Comparison of ENCODE assay signal across 8 cellular contexts in genomic region chr1:27395441-27396195, GRCh38. TPM values are rescaled to one million over a fixed set of nuclear protein-coding genes. Genes with fewer than 3 reads are reported as not detected.
A peak's percentile ranks its signal among the peaks of the same experiment; 100 is the strongest.
DNase-seq lines count a peak whose midpoint lies in the region; FAIRE-seq and TF ChIP-seq lines count a peak whose summit lies in the region.

No MANE protein-coding gene starts in this region.

- H3K9me3 Mint-ChIP-seq in activated T-cell treated with anti-CD3 and anti-CD28 coated beads, Interleukin-2, amount 50 U/mL, for 24 hours = no peaks in the 10 kb centered on the region
- H3K9me3 Mint-ChIP-seq in neural progenitor cell = no peaks in the 10 kb centered on the region

- no peak overlapping the region for H3K4me3 Mint-ChIP-seq in activated T-cell treated with anti-CD3 and anti-CD28 coated beads, Interleukin-2, amount 50 U/mL, for 24 hours
- no peak overlapping the region for H3K4me3 Mint-ChIP-seq in neural progenitor cell

- no peak overlapping the region for H2AFZ ChIP-seq in neural progenitor cell (replicated peaks)

- H3K4me1 Mint-ChIP-seq in activated T-cell treated with anti-CD3 and anti-CD28 coated beads, Interleukin-2, amount 50 U/mL, for 24 hours (ENCODE audit: low read depth) = peaks cover 22% of the 10 kb centered on the region
- H3K4me1 Mint-ChIP-seq in neural progenitor cell = peaks cover 52% of the 10 kb centered on the region

- no peak overlapping the region for H3K27ac ChIP-seq in neural progenitor cell
- H3K27ac ChIP-seq in substantia nigra (ENCODE audit: low read depth, low read length, poor library complexity, severe bottlenecking) = no peak overlapping the region

- no peak overlapping the region for H3K4me3 ChIP-seq in neural progenitor cell

- H3K36me3 ChIP-seq in neural progenitor cell = no peaks in the 10 kb centered on the region

- no peaks in the 10 kb centered on the region for H3K27me3 Mint-ChIP-seq in activated T-cell treated with anti-CD3 and anti-CD28 coated beads, Interleukin-2, amount 50 U/mL, for 24 hours
- H3K27me3 Mint-ChIP-seq in neural progenitor cell (ENCODE audit: insufficient read depth, low read depth) = peaks cover 11% of the 10 kb centered on the region

- TF ChIP-seq CTCF in neural progenitor cell (IDR thresholded peaks at IDR 0.05) = peak; percentile 96

- H3K9ac ChIP-seq in neural progenitor cell = no peak overlapping the region

- H3F3A ChIP-seq in neural progenitor cell (ENCODE audit: low read depth) = peaks cover 15% of the 10 kb centered on the region

- H3K79me2 ChIP-seq in neural progenitor cell (ENCODE audit: low read depth) = no peaks in the 10 kb centered on the region

- peaks cover 31% of the 10 kb centered on the region for H3K4me1 ChIP-seq in neural progenitor cell

- no peaks in the 10 kb centered on the region for H3K27me3 ChIP-seq in neural progenitor cell

- H3K9me3 ChIP-seq in neural progenitor cell (ENCODE audit: low read depth) = no peaks in the 10 kb centered on the region

- DNase-seq in DMS53 (lab: John Stamatoyannopoulos, UW) (peak; percentile 88), HTR-8/SVneo (ENCODE audit: insufficient read length, low spot score) (peak; percentile 71), OCI-M1 (lab: John Stamatoyannopoulos, UW) (peak; percentile 89), fibroblast of gingiva (ENCODE audit: low read depth) (peak; percentile 46), neural progenitor cell (ENCODE audit: low spot score) (peak; percentile 83), substantia nigra (lab: John Stamatoyannopoulos, UW) (peak in 41 of 49 donors; percentile 12 to 79 (median 47)), SK-N-DZ (ENCODE audit: low spot score) (no peak)
- DNase-seq in activated T-cell treated with anti-CD3 and anti-CD28 coated beads, Interleukin-2, amount 50 U/mL, for 24 hours = peak; percentile 85

- no peaks in the 10 kb centered on the region for H4K20me1 ChIP-seq in neural progenitor cell (ENCODE audit: low read depth)

- FAIRE-seq in HTR-8/SVneo (lab: Jason Lieb, UNC) = no peak

- H3K36me3 Mint-ChIP-seq in activated T-cell treated with anti-CD3 and anti-CD28 coated beads, Interleukin-2, amount 50 U/mL, for 24 hours (ENCODE audit: low read depth) = peaks cover 3% of the 10 kb centered on the region
- no peaks in the 10 kb centered on the region for H3K36me3 Mint-ChIP-seq in neural progenitor cell

- no peak overlapping the region for H3K27ac Mint-ChIP-seq in activated T-cell treated with anti-CD3 and anti-CD28 coated beads, Interleukin-2, amount 50 U/mL, for 24 hours
- H3K27ac Mint-ChIP-seq in neural progenitor cell = no peak overlapping the region

- H3K4me2 ChIP-seq in neural progenitor cell = no peak overlapping the region

RNA-seq across cellular contexts. Expression of gene GPR3, which starts 3.2 kb away (rescaled TPM):
- 3.0 and 3.1 TPM in 2 replicates for total RNA-seq in neural progenitor cell (ENCODE audit: low replicate concordance)
- polyA plus RNA-seq in SK-N-DZ (2014; cell fraction: cytosol; rRNA removed) = 0.71 and 0.82 TPM in 2 replicates
- polyA plus RNA-seq in SK-N-DZ (2014; cell fraction: nucleus; rRNA removed) = 0.53 and 0.73 TPM in 2 replicates

RNA-seq across cellular contexts. Expression of gene CD164L2, which starts 12.5 kb away (rescaled TPM):
- total RNA-seq in neural progenitor cell (ENCODE audit: low replicate concordance) = 1.5 and 1.6 TPM in 2 replicates
- polyA plus RNA-seq in SK-N-DZ (2014; cell fraction: cytosol; rRNA removed) = not detected in 2 replicates
- polyA plus RNA-seq in SK-N-DZ (2014; cell fraction: nucleus; rRNA removed) = not detected in 2 replicates

RNA-seq across cellular contexts. Expression of gene FCN3, which starts 21.0 kb away (rescaled TPM):
- total RNA-seq in neural progenitor cell (ENCODE audit: low replicate concordance) = not detected in 2 replicates
- polyA plus RNA-seq in SK-N-DZ (2014; cell fraction: cytosol; rRNA removed) = not detected in 2 replicates
- not detected in 2 replicates for polyA plus RNA-seq in SK-N-DZ (2014; cell fraction: nucleus; rRNA removed)

RNA-seq across cellular contexts. Expression of gene MAP3K6, which starts 28.9 kb away (rescaled TPM):
- 1.9 and 11.7 TPM in 2 replicates for total RNA-seq in neural progenitor cell (ENCODE audit: low replicate concordance)
- 1.1 and 1.7 TPM in 2 replicates for polyA plus RNA-seq in SK-N-DZ (2014; cell fraction: cytosol; rRNA removed)
- 21.1 and 28.0 TPM in 2 replicates for polyA plus RNA-seq in SK-N-DZ (2014; cell fraction: nucleus; rRNA removed)

RNA-seq across cellular contexts. Expression of gene SYTL1, which starts 53.8 kb away (rescaled TPM):
- 5.7 and 7.9 TPM in 2 replicates for total RNA-seq in neural progenitor cell (ENCODE audit: low replicate concordance)
- polyA plus RNA-seq in SK-N-DZ (2014; cell fraction: cytosol; rRNA removed) = 0.56 and 0.86 TPM in 2 replicates
- 2.0 and 5.2 TPM in 2 replicates for polyA plus RNA-seq in SK-N-DZ (2014; cell fraction: nucleus; rRNA removed)
